8 cellular contexts compared by ENCODE assay signal in the genomic region with DNA sequence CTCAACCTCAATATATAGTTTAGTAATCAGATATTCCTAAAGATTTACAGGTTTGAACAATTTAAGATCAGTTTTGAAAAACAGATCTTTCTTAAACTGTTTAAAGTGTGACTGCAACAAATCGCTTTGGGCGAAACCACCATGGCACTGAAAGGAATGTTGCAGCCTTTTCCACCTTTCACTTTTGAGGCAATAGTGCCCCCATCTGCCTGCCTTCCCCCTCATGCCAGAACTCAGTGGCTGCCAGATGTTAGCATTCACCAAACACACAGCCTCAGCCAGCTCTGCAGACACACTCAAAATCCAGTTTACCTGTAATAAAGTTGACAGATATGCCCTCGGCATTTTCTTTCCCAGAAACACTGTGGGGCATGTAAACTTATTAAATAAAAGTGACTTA. TPM values are rescaled to one million over a fixed set of nuclear protein-coding genes. Genes with fewer than 3 reads are reported as not detected.
DNase-seq lines count a peak whose midpoint lies in the region; ATAC-seq and TF ChIP-seq lines count a peak whose summit lies in the region.

No MANE protein-coding gene starts in this region.

- no peak overlapping the region for H3K27ac ChIP-seq in Karpas-422 (ENCODE audit: low read length)
- H3K27ac ChIP-seq in mesendoderm (ENCODE audit: low read depth, low read length): no peak overlapping the region

- ATAC-seq in HG03159 (IDR thresholded peaks at IDR 0.05; ENCODE audit: unreplicated experiment): no peak
- no peak for ATAC-seq in HG03095 (IDR thresholded peaks at IDR 0.05; ENCODE audit: unreplicated experiment)

- H3K27ac Mint-ChIP-seq in chondrocyte (ENCODE audit: unreplicated experiment): no peak overlapping the region

- H4K8ac ChIP-seq in mesendoderm (ENCODE audit: low read depth, low read length): no peak overlapping the region

- H3K4ac ChIP-seq in mesendoderm (ENCODE audit: low read depth, low read length): no peak overlapping the region

- H3K4me1 ChIP-seq in Karpas-422 (ENCODE audit: low read length) (peaks cover 18% of the 10 kb centered on the region), mesendoderm (ENCODE audit: control insufficient read depth, low read depth, low read length) (peaks cover 2% of the 10 kb centered on the region)

- H3K4me3 ChIP-seq in Karpas-422 (ENCODE audit: low read length) (no peak overlapping the region), mesendoderm (ENCODE audit: low read length) (no peak overlapping the region)

- H3K23ac ChIP-seq in mesendoderm (ENCODE audit: low read length): no peak overlapping the region

- no peak overlapping the region for H2AK5ac ChIP-seq in mesendoderm (ENCODE audit: low read length)

- H3K27me3 Mint-ChIP-seq in chondrocyte (ENCODE audit: low read depth): no peaks in the 10 kb centered on the region

- H3K79me2 ChIP-seq in Karpas-422 (ENCODE audit: low read length): no peaks in the 10 kb centered on the region
- H3K79me2 ChIP-seq in mesendoderm (ENCODE audit: control insufficient read depth, insufficient read depth, low read length): no peaks in the 10 kb centered on the region

- TF ChIP-seq CTCF in chondrocyte (IDR thresholded peaks at IDR 0.05): peak; percentile 82

- H3K27me3 ChIP-seq in Karpas-422 (ENCODE audit: low read length) (no peaks in the 10 kb centered on the region), mesendoderm (ENCODE audit: insufficient read depth, low read length, poor library complexity) (no peaks in the 10 kb centered on the region)

- no peaks in the 10 kb centered on the region for H3K9me3 ChIP-seq in Karpas-422 (ENCODE audit: low read length)

- no peak overlapping the region for H3K18ac ChIP-seq in mesendoderm (ENCODE audit: low read length)

- no CpG with 5 or more reads among the region's 3 CpGs for WGBS in mesendoderm (ENCODE audit: extremely low coverage, insufficient coverage, low lambda C conversion rate)

- H3K36me3 ChIP-seq in Karpas-422 (ENCODE audit: insufficient read depth, low read length) (no peaks in the 10 kb centered on the region), mesendoderm (ENCODE audit: control insufficient read depth, insufficient read depth, low read length) (no peaks in the 10 kb centered on the region)

- H3K9me2 ChIP-seq in Karpas-422 (replicated peaks; ENCODE audit: insufficient read depth, low read length): no peaks in the 10 kb centered on the region

- no peaks in the 10 kb centered on the region for H3K79me1 ChIP-seq in mesendoderm (ENCODE audit: low read length)

- H4K5ac ChIP-seq in mesendoderm (ENCODE audit: low read length): no peak overlapping the region

- DNase-seq in ELR (ENCODE audit: low read depth): peak; percentile 47
- peak; percentile 73 for DNase-seq in Karpas-422
- no peak for DNase-seq in chondrocyte (ENCODE audit: low spot score)
- peak; percentile 65 for DNase-seq in mesendoderm
- no peak for DNase-seq in HPDE6-E6E7 (ENCODE audit: extremely low spot score)
- no peak for DNase-seq in ureter (ENCODE audit: low spot score)

- H3K56ac ChIP-seq in mesendoderm (ENCODE audit: low read length): no peak overlapping the region

- H3K36me3 Mint-ChIP-seq in chondrocyte (ENCODE audit: low read depth): peaks cover 5% of the 10 kb centered on the region

- H3K9ac ChIP-seq in Karpas-422 (ENCODE audit: low read length): no peak overlapping the region
- no peak overlapping the region for H3K9ac ChIP-seq in mesendoderm (ENCODE audit: low read length)

- no peak overlapping the region for H2AFZ ChIP-seq in Karpas-422 (ENCODE audit: low read length)

- H2BK5ac ChIP-seq in mesendoderm (ENCODE audit: low read length): no peak overlapping the region

- H3K4me2 ChIP-seq in Karpas-422 (ENCODE audit: low read depth, low read length, poor library complexity, severe bottlenecking): no peak overlapping the region
- H3K4me2 ChIP-seq in mesendoderm (ENCODE audit: low read length): no peak overlapping the region

- peaks cover 31% of the 10 kb centered on the region for H3K4me1 Mint-ChIP-seq in chondrocyte (ENCODE audit: low read depth)

- H3K9me3 Mint-ChIP-seq in chondrocyte (ENCODE audit: low read depth): peaks cover 4% of the 10 kb centered on the region

- H2BK15ac ChIP-seq in mesendoderm (replicated peaks; ENCODE audit: low read depth): no peak overlapping the region

- H3K4me3 Mint-ChIP-seq in chondrocyte (ENCODE audit: unreplicated experiment): peak overlapping the region; percentile 38

- no peaks in the 10 kb centered on the region for H4K20me1 ChIP-seq in Karpas-422 (ENCODE audit: insufficient read depth, low read depth, low read length)

- no peak overlapping the region for H2BK120ac ChIP-seq in mesendoderm (ENCODE audit: low read depth, low read length)

RNA-seq across cellular contexts. Expression of a gene that starts 3.3 kb away (rescaled TPM):
- 6.3 and 10.1 TPM in 2 replicates for total RNA-seq in Karpas-422 (2014; rRNA removed; shearing (Covaris generic); ENCODE audit: low replicate concordance)
- total RNA-seq in chondrocyte: 13.1 to 17.1 TPM (median 13.2 TPM) in 3 replicates
- polyA plus RNA-seq in mesendoderm (2013, experiment 1 of 2): 8.6 TPM
- polyA plus RNA-seq in mesendoderm (2013, experiment 2 of 2): 9.6 TPM
- total RNA-seq in ureter: 7.6 TPM

Comparison
In these comparisons a context has a peak if more than half of its experiments do, and no peak if none do; other contexts are left out.
1. DNase-seq: peak in ELR (single experiment), Karpas-422 (single experiment) and mesendoderm (single experiment); none in chondrocyte (single experiment), HPDE6-E6E7 (single experiment) and ureter (single experiment).